ENCODE assay signal across 11 cellular contexts in the genomic region with DNA sequence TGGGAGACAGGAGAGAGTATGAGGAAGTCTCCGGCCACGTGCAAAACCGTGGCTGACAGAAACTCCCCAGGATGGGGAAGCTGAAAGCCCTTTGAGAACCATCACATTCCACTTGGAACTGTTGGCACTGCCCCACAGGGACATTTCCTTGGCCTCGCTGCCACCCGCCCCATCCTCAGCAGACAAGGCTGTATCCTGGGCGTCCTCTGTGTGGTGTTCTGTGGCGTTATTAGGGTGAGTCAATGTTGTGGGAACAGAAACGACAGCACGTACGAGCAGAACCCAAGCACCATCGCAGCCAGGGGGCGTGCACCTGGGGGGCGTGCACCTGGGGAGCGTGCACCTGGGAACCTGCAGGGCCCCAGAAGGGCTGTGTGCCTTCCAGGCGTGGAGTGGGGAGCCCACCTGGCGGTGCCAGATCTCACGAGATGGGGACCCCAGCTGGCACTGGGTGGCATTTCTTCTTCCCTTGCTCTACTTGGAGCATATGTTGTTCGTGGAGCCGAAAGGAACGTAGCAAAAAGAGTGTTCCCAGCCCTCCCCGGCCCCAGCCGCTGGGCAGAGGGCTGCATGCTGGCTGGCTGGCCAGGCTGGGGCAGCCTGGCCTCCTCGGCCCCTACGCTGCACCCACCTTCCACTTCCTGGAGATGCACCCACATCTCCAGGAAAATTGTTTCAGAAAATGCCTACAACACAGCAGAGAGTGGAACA. TPM values are rescaled to one million over a fixed set of nuclear protein-coding genes. Genes with fewer than 3 reads are reported as not detected.
DNase-seq lines count a peak whose midpoint lies in the region; ATAC-seq and TF ChIP-seq lines count a peak whose summit lies in the region.
"Had no signal": no experiment of that assay in that cellular context is flagged by ENCODE, and none has a peak within 500 bp of the region (broad histone marks: within the 10 kb centered on the region; RNA-seq: fewer than 3 reads in every experiment).

No MANE protein-coding gene starts in this region.

- peak overlapping the region; percentile 91 to 98 (median 97) for H3K27ac Mint-ChIP-seq in IgD-negative memory B cell
- H3K27ac Mint-ChIP-seq in dendritic cell treated with granulocyte-macrophage colony-stimulating factor and Interleukin-4, amounts not matched to agents 40 ng/mL and 50 ng/mL, for 4 days, result peak overlapping the region; percentile 86

- intact Hi-C loops in dendritic cell treated with granulocyte-macrophage colony-stimulating factor and Interleukin-4, amounts not matched to agents 40 ng/mL and 50 ng/mL, for 4 days (cut with micrococcal nuclease), result loop anchor here (2.0 kb wide), 2 partner anchors 22 to 40 kb away; no protein-coding TSS in a partner anchor
- intact Hi-C loops in uterus (cut with DNase I; ENCODE audit: low total_unique reads), result no loop called here

- H3K9me3 ChIP-seq in uterus, result no peaks in the 10 kb centered on the region

- H3K9me3 Mint-ChIP-seq in IgD-negative memory B cell, result no peaks in the 10 kb centered on the region
- no peaks in the 10 kb centered on the region for H3K9me3 Mint-ChIP-seq in dendritic cell treated with granulocyte-macrophage colony-stimulating factor and Interleukin-4, amounts not matched to agents 40 ng/mL and 50 ng/mL, for 4 days
- H3K9me3 Mint-ChIP-seq: neural crest cell had no signal

- no peaks in the 10 kb centered on the region for H3K4me1 ChIP-seq in uterus

- TF ChIP-seq CTCF in GM12872 (IDR thresholded peaks at IDR 0.05; ENCODE audit: insufficient read depth, low read depth, low read length) (peak; percentile 30; the same call in 2 of the 3 replicates), omental fat pad (IDR thresholded peaks at IDR 0.05) (no peak), uterus (IDR thresholded peaks at IDR 0.05) (no peak)

- peaks cover 8% of the 10 kb centered on the region for H3K36me3 Mint-ChIP-seq in IgD-negative memory B cell
- H3K36me3 Mint-ChIP-seq in dendritic cell treated with granulocyte-macrophage colony-stimulating factor and Interleukin-4, amounts not matched to agents 40 ng/mL and 50 ng/mL, for 4 days (ENCODE audit: low read depth), result peaks cover 44% of the 10 kb centered on the region

- no peak for DNase-seq in omental fat pad (ENCODE audit: low spot score)
- no peak for DNase-seq in NK-92 (lab: John Stamatoyannopoulos, UW; ENCODE audit: unreplicated experiment)
- no peak for DNase-seq in uterus
- DNase-seq: stimulated activated CD8-positive, alpha-beta memory T cell treated with anti-CD3 and anti-CD28 coated beads, Interleukin-4, amount 100 ng/mL, for 48 hours had no signal

- ATAC-seq in omental fat pad (ENCODE audit: low FRiP score) (peak; percentile 16), GM19328 (IDR thresholded peaks at IDR 0.05; ENCODE audit: unreplicated experiment) (no peak), GM19455 (IDR thresholded peaks at IDR 0.05; ENCODE audit: unreplicated experiment) (no peak)

- H3K4me3 ChIP-seq in uterus, result no peak overlapping the region

- peak overlapping the region; percentile 85 to 96 (median 92) for H3K4me3 Mint-ChIP-seq in IgD-negative memory B cell
- H3K4me3 Mint-ChIP-seq in dendritic cell treated with granulocyte-macrophage colony-stimulating factor and Interleukin-4, amounts not matched to agents 40 ng/mL and 50 ng/mL, for 4 days, result peak overlapping the region; percentile 48
- H3K4me3 Mint-ChIP-seq: neural crest cell had no signal

- peaks cover 29 to 36% (median 30%) of the 10 kb centered on the region in 3 donors for H3K4me1 Mint-ChIP-seq in IgD-negative memory B cell
- H3K4me1 Mint-ChIP-seq in dendritic cell treated with granulocyte-macrophage colony-stimulating factor and Interleukin-4, amounts not matched to agents 40 ng/mL and 50 ng/mL, for 4 days (ENCODE audit: low read depth), result peaks cover 58% of the 10 kb centered on the region
- H3K4me1 Mint-ChIP-seq: neural crest cell had no signal

- H3K36me3 ChIP-seq in uterus, result no peaks in the 10 kb centered on the region

- no peaks in the 10 kb centered on the region for H3K27me3 ChIP-seq in uterus

- peaks cover 7% of the 10 kb centered on the region for H3K27me3 Mint-ChIP-seq in IgD-negative memory B cell
- peaks cover 25% of the 10 kb centered on the region for H3K27me3 Mint-ChIP-seq in dendritic cell treated with granulocyte-macrophage colony-stimulating factor and Interleukin-4, amounts not matched to agents 40 ng/mL and 50 ng/mL, for 4 days

- H3K27ac ChIP-seq in uterus, result no peak overlapping the region

- TF ChIP-seq POLR2A in uterus (IDR thresholded peaks at IDR 0.05), result no peak

RNA-seq across cellular contexts. Expression of a gene that starts 35.4 kb away (rescaled TPM):
- 1.1 TPM for polyA plus RNA-seq in IgD-negative memory B cell
- total RNA-seq in omental fat pad (10 to 100 TPM in 1 of 4 donors, 1 to 10 TPM in 3; 4.9 to 14.0 (median 6.3) TPM), uterus (1 to 10 TPM in 1 of 4 donors, under 1 TPM in 2, not detected in 1; 0.26 to 1.1 (median 0.64) TPM)
- total RNA-seq: LHCN-M2 had no signal
